8 cellular contexts compared by ENCODE assay signal in the genomic region with DNA sequence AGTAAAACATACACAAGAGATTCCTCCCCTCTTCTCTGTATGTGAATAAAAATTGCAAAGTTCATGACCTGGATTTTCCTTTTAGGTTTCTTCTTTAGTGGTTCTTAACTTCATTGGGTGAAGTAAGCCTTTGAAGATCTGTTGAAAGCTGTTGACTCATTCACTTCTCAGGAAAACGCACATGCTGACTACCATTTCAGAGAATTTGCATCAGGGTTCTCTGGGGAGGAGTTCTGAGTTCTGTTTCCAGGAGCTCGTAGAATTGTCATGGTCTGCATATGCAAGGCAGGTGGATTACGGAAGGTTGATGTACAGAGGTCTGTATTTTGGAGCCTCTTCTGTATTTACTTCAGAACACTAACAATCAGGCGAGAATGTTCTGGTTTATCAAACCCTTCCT. TPM values are rescaled to one million over a fixed set of nuclear protein-coding genes. Genes with fewer than 3 reads are reported as not detected.
A peak's percentile ranks its signal among the peaks of the same experiment; 100 is the strongest.
DNase-seq lines count a peak whose midpoint lies in the region; ATAC-seq lines count a peak whose summit lies in the region.

No MANE protein-coding gene starts in this region.

- POLR2A ChIA-PET in CD4-positive, alpha-beta memory T cell (lab: Charles Lee; ENCODE audit: partially characterized antibody), result no interaction called here

- no peak for DNase-seq in CD4-positive, alpha-beta memory T cell
- peak; percentile 3 for DNase-seq in activated T-helper 9 cell treated with anti-CD3 and anti-CD28 coated beads, Interleukin-2, amount 50 U/mL, for 16 hours (ENCODE audit: low read depth)
- DNase-seq in naive B cell, result no peak

- CTCF ChIA-PET in CD4-positive, alpha-beta memory T cell (lab: Charles Lee; ENCODE audit: partially characterized antibody), result no interaction called here

- intact Hi-C loops in CD4-positive, alpha-beta memory T cell (cut with micrococcal nuclease), result no loop called here

- peaks cover 18% of the 10 kb centered on the region for H3K27me3 ChIP-seq in CD4-positive, alpha-beta memory T cell (ENCODE audit: insufficient read depth, low read length)

- H3K4me3 ChIP-seq in CD4-positive, alpha-beta memory T cell (ENCODE audit: low read length in 2 of 2), result no peak overlapping the region

- peaks cover 10 to 26% (median 20%) of the 10 kb centered on the region in 4 donors for H3K4me1 Mint-ChIP-seq in CD4-positive, alpha-beta memory T cell
- peaks cover 16 to 29% (median 20%) of the 10 kb centered on the region in 3 donors for H3K4me1 Mint-ChIP-seq in naive B cell

- H3K4me1 ChIP-seq in CD4-positive, alpha-beta memory T cell (ENCODE audit: insufficient read depth, low read length), result peaks cover 30% of the 10 kb centered on the region

- peak overlapping the region; percentile 21 to 86 (median 81) for H3K4me3 Mint-ChIP-seq in CD4-positive, alpha-beta memory T cell
- peak overlapping the region in 6 of 8 donors; percentile 12 to 97 (median 92) for H3K4me3 Mint-ChIP-seq in naive B cell

- no peaks in the 10 kb centered on the region for H3K36me3 ChIP-seq in CD4-positive, alpha-beta memory T cell (ENCODE audit: insufficient read depth, low read length)

- no peaks in the 10 kb centered on the region for H3K9me3 ChIP-seq in CD4-positive, alpha-beta memory T cell (ENCODE audit: control insufficient read depth in 1 of 2, low read length in 2 of 2)

- peak; percentile 31 for ATAC-seq in HG03432 (IDR thresholded peaks at IDR 0.05; ENCODE audit: unreplicated experiment)
- peak in 1 of 2 donors; percentile 39 for ATAC-seq in naive B cell (ENCODE audit: low read depth in 2 of 2)
- ATAC-seq in GM21619 (IDR thresholded peaks at IDR 0.05; ENCODE audit: unreplicated experiment), result no peak
- ATAC-seq in HG02759 (IDR thresholded peaks at IDR 0.05; ENCODE audit: unreplicated experiment), result no peak
- no peak for ATAC-seq in HG03565 (IDR thresholded peaks at IDR 0.05; ENCODE audit: unreplicated experiment)
- no peak for ATAC-seq in HG03196 (IDR thresholded peaks at IDR 0.05; ENCODE audit: unreplicated experiment)

- H3K27me3 Mint-ChIP-seq in CD4-positive, alpha-beta memory T cell, result peaks cover 23 to 39% of the 10 kb centered on the region in 2 donors
- H3K27me3 Mint-ChIP-seq in naive B cell, result peaks cover 4 to 20% (median 16%) of the 10 kb centered on the region in 3 donors

- H3K36me3 Mint-ChIP-seq in CD4-positive, alpha-beta memory T cell, result no peaks in the 10 kb centered on the region
- H3K36me3 Mint-ChIP-seq in naive B cell, result no peaks in the 10 kb centered on the region

- no peak overlapping the region for H3K27ac Mint-ChIP-seq in CD4-positive, alpha-beta memory T cell
- no peak overlapping the region for H3K27ac Mint-ChIP-seq in naive B cell

- H3K27ac ChIP-seq in CD4-positive, alpha-beta memory T cell (ENCODE audit: low read depth, low read length), result no peak overlapping the region

- H3K9me3 Mint-ChIP-seq in CD4-positive, alpha-beta memory T cell, result peaks cover 0 to 2% (median 0%) of the 10 kb centered on the region in 8 donors
- H3K9me3 Mint-ChIP-seq in naive B cell, result no peaks in the 10 kb centered on the region

RNA-seq across cellular contexts. Expression of gene SLC26A4, which starts 1.0 kb away (rescaled TPM):
- not detected for total RNA-seq in CD4-positive, alpha-beta memory T cell
- not detected for polyA plus RNA-seq in CD4-positive, alpha-beta memory T cell
- under 1 TPM in 2 of 6 donors, not detected in 4; 0.09 to 0.19 TPM for polyA plus RNA-seq in naive B cell (ENCODE audit: low read depth in 6 of 6)
